ENCODE assay signal across 12 cellular contexts in genomic region chr11:123122341-123122740, GRCh38.
DNase-seq lines count a peak whose midpoint lies in the region; ATAC-seq and TF ChIP-seq lines count a peak whose summit lies in the region.
"Had no signal": no experiment of that assay in that cellular context is flagged by ENCODE, and none has a peak within 500 bp of the region (broad histone marks: within the 10 kb centered on the region; RNA-seq: fewer than 3 reads in every experiment).

No MANE protein-coding gene starts in this region.

- H3K27ac ChIP-seq in AG04450 (ENCODE audit: low read depth, low read length) (peak overlapping the region; percentile 75), neuronal stem cell (replicated peaks; ENCODE audit: low read length) (no peak overlapping the region)

- H3K4me1 Mint-ChIP-seq in activated CD4-positive, alpha-beta T cell treated with anti-CD3 and anti-CD28 coated beads for 36 hours, result peaks cover 8% of the 10 kb centered on the region
- peaks cover 3% of the 10 kb centered on the region for H3K4me1 Mint-ChIP-seq in activated naive CD8-positive, alpha-beta T cell treated with anti-CD3 and anti-CD28 coated beads for 36 hours
- H3K4me1 Mint-ChIP-seq: B cell had no signal

- POLR2A ChIA-PET in AG04450 (lab: Yijun Ruan, JAX), result interaction anchor here (0.6 kb wide), 1 partner anchor 44 kb away, joined by 3 read pairs; no protein-coding TSS in a partner anchor
- POLR2A ChIA-PET in activated CD4-positive, alpha-beta T cell treated with anti-CD3 and anti-CD28 coated beads for 36 hours (lab: Charles Lee), result no interaction called here

- no peak overlapping the region for H3K23ac ChIP-seq in neuronal stem cell (ENCODE audit: low read depth, low read length, poor library complexity)

- H3K9me3 Mint-ChIP-seq in activated CD4-positive, alpha-beta T cell treated with anti-CD3 and anti-CD28 coated beads for 36 hours (ENCODE audit: low read depth), result no peaks in the 10 kb centered on the region
- H3K9me3 Mint-ChIP-seq in activated naive CD8-positive, alpha-beta T cell treated with anti-CD3 and anti-CD28 coated beads for 36 hours, result no peaks in the 10 kb centered on the region
- H3K9me3 Mint-ChIP-seq: naive B cell had no signal

- peaks cover 8% of the 10 kb centered on the region for H3K27me3 Mint-ChIP-seq in activated CD4-positive, alpha-beta T cell treated with anti-CD3 and anti-CD28 coated beads for 36 hours
- H3K27me3 Mint-ChIP-seq in activated naive CD8-positive, alpha-beta T cell treated with anti-CD3 and anti-CD28 coated beads for 36 hours, result peaks cover 7% of the 10 kb centered on the region

- no peak overlapping the region for H4K91ac ChIP-seq in neuronal stem cell (ENCODE audit: low read depth, low read length, poor library complexity)

- H2BK120ac ChIP-seq in neuronal stem cell (ENCODE audit: low read depth, low read length), result no peak overlapping the region

- DNase-seq in AG04450 (ENCODE audit: low read depth, low spot score), result no peak
- DNase-seq in SK-N-DZ (ENCODE audit: low spot score), result peak; percentile 12
- DNase-seq in fibroblast of gingiva (ENCODE audit: low read depth), result peak; percentile 73
- no peak for DNase-seq in neuronal stem cell (ENCODE audit: low spot score)
- no peak for DNase-seq in DMS153 (lab: John Stamatoyannopoulos, UW)
- DNase-seq in activated CD4-positive, alpha-beta T cell treated with anti-CD3 and anti-CD28 coated beads for 36 hours, result no peak
- DNase-seq in activated naive CD8-positive, alpha-beta T cell treated with anti-CD3 and anti-CD28 coated beads for 36 hours, result no peak
- DNase-seq: GOT3, naive B cell, NCI-H510A treated with DMSO at 0.1 percent for 48 hours had no signal

- no peak overlapping the region for H3K9ac ChIP-seq in neuronal stem cell (ENCODE audit: low read depth, low read length, poor library complexity)

- H3K9me3 ChIP-seq in AG04450 (ENCODE audit: control insufficient read depth, insufficient read depth, low read length), result no peaks in the 10 kb centered on the region
- no peaks in the 10 kb centered on the region for H3K9me3 ChIP-seq in neuronal stem cell (replicated peaks in 1 of 2; ENCODE audit: control insufficient read depth in 2 of 2, insufficient read depth in 1 of 2, low read depth in 1 of 2, low read length in 2 of 2)

- H3K4ac ChIP-seq in neuronal stem cell (ENCODE audit: low read length), result no peak overlapping the region

- intact Hi-C loops in activated CD4-positive, alpha-beta T cell treated with anti-CD3 and anti-CD28 coated beads for 36 hours (cut with DNase I, micrococcal nuclease), result no loop called here

- H2BK5ac ChIP-seq in neuronal stem cell (ENCODE audit: low read length), result no peak overlapping the region

- peak overlapping the region; percentile 28 for H2AFZ ChIP-seq in neuronal stem cell (ENCODE audit: low read length)

- no peak overlapping the region for H2BK15ac ChIP-seq in neuronal stem cell (ENCODE audit: low read length)

- no peak for TF ChIP-seq CTCF in AG04450 (IDR thresholded peaks at IDR 0.05; ENCODE audit: low read depth, low read length)

- no CpG with 5 or more reads among the region's 8 CpGs for WGBS in neuronal stem cell (ENCODE audit: extremely low coverage in 2 of 2, insufficient read length in 2 of 2, insufficient replicate concordance in 1 of 2), 2 donors

- no peaks in the 10 kb centered on the region for H3K36me3 Mint-ChIP-seq in activated CD4-positive, alpha-beta T cell treated with anti-CD3 and anti-CD28 coated beads for 36 hours (ENCODE audit: low read depth)
- H3K36me3 Mint-ChIP-seq in activated naive CD8-positive, alpha-beta T cell treated with anti-CD3 and anti-CD28 coated beads for 36 hours, result no peaks in the 10 kb centered on the region
- H3K36me3 Mint-ChIP-seq: naive B cell had no signal

- H3K18ac ChIP-seq in neuronal stem cell (ENCODE audit: low read length), result no peak overlapping the region

- H3K4me3 ChIP-seq in AG04450 (ENCODE audit: low read depth, low read length), result no peak overlapping the region
- no peak overlapping the region for H3K4me3 ChIP-seq in neuronal stem cell (ENCODE audit: low read length in 2 of 2)

- H2BK12ac ChIP-seq in neuronal stem cell (ENCODE audit: low read length), result no peak overlapping the region

- CTCF ChIA-PET in AG04450 (lab: Charles Lee), result interaction anchor here (1.4 to 2.7 kb wide), 3 partner anchors 10 to 139 kb away, joined by 7 to 17 read pairs (median 16); no protein-coding TSS in a partner anchor
- CTCF ChIA-PET in activated CD4-positive, alpha-beta T cell treated with anti-CD3 and anti-CD28 coated beads for 36 hours (lab: Charles Lee), result interaction anchor here (1.2 kb wide), 1 partner anchor 139 kb away, joined by 6 read pairs; no protein-coding TSS in a partner anchor

- H3K27ac Mint-ChIP-seq in activated CD4-positive, alpha-beta T cell treated with anti-CD3 and anti-CD28 coated beads for 36 hours, result no peak overlapping the region
- H3K27ac Mint-ChIP-seq in activated naive CD8-positive, alpha-beta T cell treated with anti-CD3 and anti-CD28 coated beads for 36 hours, result no peak overlapping the region
- H3K27ac Mint-ChIP-seq: B cell had no signal

- no peak for ATAC-seq in GM21737 (IDR thresholded peaks at IDR 0.05; ENCODE audit: unreplicated experiment)
- no peak for ATAC-seq in activated CD4-positive, alpha-beta T cell treated with anti-CD3 and anti-CD28 coated beads for 36 hours

- no peaks in the 10 kb centered on the region for H3K79me1 ChIP-seq in neuronal stem cell (ENCODE audit: low read depth, low read length)

- H3K14ac ChIP-seq in neuronal stem cell (ENCODE audit: low read length), result no peak overlapping the region

- no peak overlapping the region for H4K8ac ChIP-seq in neuronal stem cell (ENCODE audit: low read depth, low read length)

- H3K36me3 ChIP-seq in neuronal stem cell (replicated peaks in 1 of 2; ENCODE audit: control insufficient read depth in 2 of 2, insufficient read depth in 2 of 2, low read length in 2 of 2), result no peaks in the 10 kb centered on the region

- no peak overlapping the region for H2AK5ac ChIP-seq in neuronal stem cell (ENCODE audit: low read depth, low read length)

- peaks cover 0 to 4% of the 10 kb centered on the region in 2 donors for H3K4me1 ChIP-seq in neuronal stem cell (ENCODE audit: control insufficient read depth in 2 of 2, insufficient read depth in 1 of 2, low read depth in 1 of 2, low read length in 2 of 2)

- H3K27me3 ChIP-seq in AG04450 (ENCODE audit: control insufficient read depth, insufficient read depth, low read length) (no peaks in the 10 kb centered on the region), neuronal stem cell (ENCODE audit: control insufficient read depth in 3 of 3, insufficient read depth in 3 of 3, low read depth in 1 of 3, low read length in 3 of 3) (no peaks in the 10 kb centered on the region)

- H3K4me2 ChIP-seq in neuronal stem cell (ENCODE audit: insufficient read depth, low read length, poor library complexity, severe bottlenecking), result no peak overlapping the region

- H3K4me3 Mint-ChIP-seq in activated CD4-positive, alpha-beta T cell treated with anti-CD3 and anti-CD28 coated beads for 36 hours, result no peak overlapping the region
- H3K4me3 Mint-ChIP-seq in activated naive CD8-positive, alpha-beta T cell treated with anti-CD3 and anti-CD28 coated beads for 36 hours, result no peak overlapping the region
- H3K4me3 Mint-ChIP-seq: B cell had no signal

Comparison
In these comparisons a context has a peak if more than half of its experiments do, and no peak if none do; other contexts are left out.
1. DNase-seq: peak in SK-N-DZ (single experiment) and fibroblast of gingiva (single experiment); none in AG04450 (single experiment), neuronal stem cell (single experiment), DMS153 (single experiment), activated CD4-positive, alpha-beta T cell treated with anti-CD3 and anti-CD28 coated beads for 36 hours (single experiment) and activated naive CD8-positive, alpha-beta T cell treated with anti-CD3 and anti-CD28 coated beads for 36 hours (single experiment).